14 cellular contexts compared by ENCODE assay signal in genomic region chr11:89381094-89381493, GRCh38.
DNase-seq lines count a peak whose midpoint lies in the region; ATAC-seq and TF ChIP-seq lines count a peak whose summit lies in the region.
"Had no signal": no experiment of that assay in that cellular context is flagged by ENCODE, and none has a peak within 500 bp of the region (broad histone marks: within the 10 kb centered on the region; RNA-seq: fewer than 3 reads in every experiment).

No MANE protein-coding gene starts in this region.

- peaks cover 0 to 4% of the 10 kb centered on the region in 2 donors for H3K9me3 Mint-ChIP-seq in activated T-cell treated with anti-CD3 and anti-CD28 coated beads, Interleukin-2, amount 50 U/mL, for 72 hours
- H3K9me3 Mint-ChIP-seq in immature natural killer cell: peaks cover 9 to 21% (median 14%) of the 10 kb centered on the region in 6 donors
- H3K9me3 Mint-ChIP-seq: activated CD4-positive, alpha-beta T cell treated with anti-CD3 and anti-CD28 coated beads, Interleukin-2, amount 10 ng/mL, durations not matched to agents 24 days and 14 days had no signal

- in situ Hi-C loops in HAP-1 (cut with MboI; ENCODE audit: low sequenced_read_pairs): no loop called here

- no peak for DNase-seq in activated T-cell treated with anti-CD3 and anti-CD28 coated beads, Interleukin-2, amount 50 U/mL, for 72 hours
- DNase-seq in activated T-cell treated with anti-CD3 and anti-CD28 coated beads, Interleukin-2, amount 50 U/mL, for 1 hour: no peak
- DNase-seq in amniotic stem cell (lab: John Stamatoyannopoulos, UW) (peak; percentile 74), left ventricle myocardium superior (peak; percentile 15), tibial artery (peak in 1 of 2 donors; percentile 53), HAP-1 (ENCODE audit: low spot score in 2 of 2) (no peak), immature natural killer cell (no peak)
- DNase-seq: activated CD4-positive, alpha-beta T cell treated with anti-CD3 and anti-CD28 coated beads, Interleukin-2, amount 10 ng/mL, durations not matched to agents 24 days and 14 days; BE2C; colonic mucosa; NCI-H748 treated with DMSO at 0.1 percent for 48 hours had no signal

- H3K4me3 ChIP-seq in tibial artery (no peak overlapping the region), HAP-1 (no peak overlapping the region)
- H3K4me3 ChIP-seq: colonic mucosa, lung had no signal

- intact Hi-C loops in left ventricle myocardium superior (cut with micrococcal nuclease) (no loop called here), tibial artery (cut with DNase I; ENCODE audit: low total_unique reads) (no loop called here)

- H3K9me3 ChIP-seq in tibial artery (no peaks in the 10 kb centered on the region), HAP-1 (no peaks in the 10 kb centered on the region)
- H3K9me3 ChIP-seq: BE2C, colonic mucosa had no signal

- peak overlapping the region; percentile 72 to 80 for H3K27ac ChIP-seq in tibial artery
- H3K27ac ChIP-seq: colonic mucosa had no signal

- no peaks in the 10 kb centered on the region for H3K27me3 Mint-ChIP-seq in activated T-cell treated with anti-CD3 and anti-CD28 coated beads, Interleukin-2, amount 50 U/mL, for 72 hours (ENCODE audit: low read depth)
- H3K27me3 Mint-ChIP-seq in immature natural killer cell (ENCODE audit: low read depth in 3 of 3): no peaks in the 10 kb centered on the region
- H3K27me3 Mint-ChIP-seq: activated CD4-positive, alpha-beta T cell treated with anti-CD3 and anti-CD28 coated beads, Interleukin-2, amount 10 ng/mL, durations not matched to agents 24 days and 14 days had no signal

- no peaks in the 10 kb centered on the region for H3K27me3 ChIP-seq in tibial artery
- H3K27me3 ChIP-seq in HAP-1 (ENCODE audit: low read depth): no peaks in the 10 kb centered on the region
- H3K27me3 ChIP-seq: BE2C, colonic mucosa had no signal

- H3K36me3 ChIP-seq in tibial artery: no peaks in the 10 kb centered on the region
- no peaks in the 10 kb centered on the region for H3K36me3 ChIP-seq in HAP-1 (replicated peaks)
- H3K36me3 ChIP-seq: BE2C, colonic mucosa had no signal

- no peaks in the 10 kb centered on the region for H3K36me3 Mint-ChIP-seq in activated T-cell treated with anti-CD3 and anti-CD28 coated beads, Interleukin-2, amount 50 U/mL, for 72 hours (ENCODE audit: insufficient read depth in 2 of 2)
- H3K36me3 Mint-ChIP-seq in immature natural killer cell: no peaks in the 10 kb centered on the region

- no peak for TF ChIP-seq CTCF in tibial artery (IDR thresholded peaks at IDR 0.05)

- H3K4me3 Mint-ChIP-seq in activated T-cell treated with anti-CD3 and anti-CD28 coated beads, Interleukin-2, amount 50 U/mL, for 72 hours: no peak overlapping the region
- no peak overlapping the region for H3K4me3 Mint-ChIP-seq in immature natural killer cell
- H3K4me3 Mint-ChIP-seq: activated CD4-positive, alpha-beta T cell treated with anti-CD3 and anti-CD28 coated beads, Interleukin-2, amount 10 ng/mL, durations not matched to agents 24 days and 14 days had no signal

- H3K4me1 Mint-ChIP-seq in activated T-cell treated with anti-CD3 and anti-CD28 coated beads, Interleukin-2, amount 50 U/mL, for 72 hours (ENCODE audit: low read depth): no peaks in the 10 kb centered on the region
- no peaks in the 10 kb centered on the region for H3K4me1 Mint-ChIP-seq in immature natural killer cell
- H3K4me1 Mint-ChIP-seq: activated CD4-positive, alpha-beta T cell treated with anti-CD3 and anti-CD28 coated beads, Interleukin-2, amount 10 ng/mL, durations not matched to agents 24 days and 14 days had no signal

- peaks cover 0 to 41% (median 2%) of the 10 kb centered on the region in 4 donors for H3K4me1 ChIP-seq in tibial artery
- no peaks in the 10 kb centered on the region for H3K4me1 ChIP-seq in HAP-1
- H3K4me1 ChIP-seq: BE2C, colonic mucosa had no signal

- ATAC-seq in activated T-cell treated with anti-CD3 and anti-CD28 coated beads, Interleukin-2, amount 50 U/mL, for 72 hours (replicated peaks in 1 of 2): peak; percentile 43 to 52
- ATAC-seq in left ventricle myocardium superior: peak; percentile 76
- no peak for ATAC-seq in HG02981 (IDR thresholded peaks at IDR 0.05; ENCODE audit: unreplicated experiment)
- ATAC-seq: HCT116 had no signal

- H3K27ac Mint-ChIP-seq in activated T-cell treated with anti-CD3 and anti-CD28 coated beads, Interleukin-2, amount 50 U/mL, for 72 hours: no peak overlapping the region
- H3K27ac Mint-ChIP-seq in immature natural killer cell: no peak overlapping the region
- H3K27ac Mint-ChIP-seq: activated CD4-positive, alpha-beta T cell treated with anti-CD3 and anti-CD28 coated beads, Interleukin-2, amount 10 ng/mL, durations not matched to agents 24 days and 14 days had no signal

Comparison
In these comparisons a context has a peak if more than half of its experiments do, and no peak if none do; other contexts are left out.
1. DNase-seq: peak in amniotic stem cell (single experiment) and left ventricle myocardium superior (single experiment); none in activated T-cell treated with anti-CD3 and anti-CD28 coated beads, Interleukin-2, amount 50 U/mL, for 72 hours (0 of 2), activated T-cell treated with anti-CD3 and anti-CD28 coated beads, Interleukin-2, amount 50 U/mL, for 1 hour (single experiment), HAP-1 (0 of 2) and immature natural killer cell (0 of 3).